1 cellular context compared by ENCODE assay signal in genomic region chr16:14187517-14188338, GRCh38.
TF ChIP-seq lines count a peak whose summit lies in the region.

No MANE protein-coding gene starts in this region.

TF ChIP-seq in GM23338, 12 proteins besides CTCF, POLR2A, EP300 and RAD21 (continued from another document):
- TF ChIP-seq ZNF462 (CRISPR knock-in tag; IDR thresholded peaks at IDR 0.05): no peak
- no peak for TF ChIP-seq EZH2 (IDR thresholded peaks at IDR 0.05; ENCODE audit: low read depth, unreplicated experiment)
- no peak for TF ChIP-seq EZH2phosphoT487 (IDR thresholded peaks at IDR 0.05; ENCODE audit: unreplicated experiment)
- TF ChIP-seq CREB1 (CRISPR knock-in tag; IDR thresholded peaks at IDR 0.05; ENCODE audit: low read depth): no peak
- TF ChIP-seq ZNF331 (CRISPR knock-in tag; IDR thresholded peaks at IDR 0.05; ENCODE audit: low read depth): no peak
- no peak for TF ChIP-seq REST (IDR thresholded peaks at IDR 0.05; ENCODE audit: unreplicated experiment)
- TF ChIP-seq, protein P1, sequence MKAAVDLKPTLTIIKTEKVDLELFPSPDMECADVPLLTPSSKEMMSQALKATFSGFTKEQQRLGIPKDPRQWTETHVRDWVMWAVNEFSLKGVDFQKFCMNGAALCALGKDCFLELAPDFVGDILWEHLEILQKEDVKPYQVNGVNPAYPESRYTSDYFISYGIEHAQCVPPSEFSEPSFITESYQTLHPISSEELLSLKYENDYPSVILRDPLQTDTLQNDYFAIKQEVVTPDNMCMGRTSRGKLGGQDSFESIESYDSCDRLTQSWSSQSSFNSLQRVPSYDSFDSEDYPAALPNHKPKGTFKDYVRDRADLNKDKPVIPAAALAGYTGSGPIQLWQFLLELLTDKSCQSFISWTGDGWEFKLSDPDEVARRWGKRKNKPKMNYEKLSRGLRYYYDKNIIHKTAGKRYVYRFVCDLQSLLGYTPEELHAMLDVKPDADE (IDR thresholded peaks at IDR 0.05): no peak
- no peak for TF ChIP-seq STAT1 (IDR thresholded peaks at IDR 0.05; ENCODE audit: unreplicated experiment)
- no peak for TF ChIP-seq ZNF114 (CRISPR knock-in tag; IDR thresholded peaks at IDR 0.05)
- no peak for TF ChIP-seq JUNB (IDR thresholded peaks at IDR 0.05; ENCODE audit: unreplicated experiment)
- TF ChIP-seq NANOG (IDR thresholded peaks at IDR 0.05; ENCODE audit: borderline replicate concordance): no peak
